In the genomic region with DNA sequence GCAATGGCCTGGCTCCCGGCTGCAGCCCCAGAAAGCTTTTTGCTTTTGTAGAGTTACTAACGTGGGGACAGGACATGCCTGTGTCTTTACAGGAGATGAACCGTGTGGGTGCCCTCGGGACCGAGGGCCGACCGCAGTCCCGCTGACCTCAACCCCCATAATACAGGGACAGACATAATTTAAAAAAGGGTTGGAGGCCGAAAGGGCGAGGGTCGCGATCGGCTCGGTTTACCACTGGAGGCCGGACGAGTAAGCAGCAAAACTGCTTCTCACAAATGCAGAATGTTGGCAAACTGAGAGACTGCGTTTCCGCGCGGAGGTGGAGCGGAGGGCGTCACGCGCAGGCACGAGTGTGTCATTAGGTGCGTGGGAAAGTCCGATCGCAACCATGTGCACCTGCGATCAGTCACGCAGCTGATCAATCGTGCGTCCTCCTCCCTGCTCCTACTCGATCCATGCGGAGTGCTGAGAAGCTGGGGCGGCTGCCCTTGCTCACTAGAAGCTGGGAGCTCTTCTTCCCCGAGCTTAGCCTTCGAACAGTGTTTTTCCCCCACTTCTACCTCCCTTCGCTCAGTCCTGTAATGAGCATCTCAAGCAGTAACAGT, we compare ENCODE assay signal across 8 cellular contexts. TPM values are rescaled to one million over a fixed set of nuclear protein-coding genes. Genes with fewer than 3 reads are reported as not detected.
"Had no signal": no experiment of that assay in that cellular context is flagged by ENCODE, and none has a peak within 500 bp of the region (broad histone marks: within the 10 kb centered on the region; RNA-seq: fewer than 3 reads in every experiment).

No MANE protein-coding gene starts in this region.

RNA-seq across cellular contexts. Expression of gene OR2T2, which starts 11.5 kb away (rescaled TPM):
- total RNA-seq: LHCN-M2, MCF 10A, NCI-H460, OCI-LY7, PC-9, Right ventricle myocardium superior, RPMI7951, SJSA1 had no signal

RNA-seq across cellular contexts. Expression of gene OR2T1, which starts 31.1 kb away (rescaled TPM):
- total RNA-seq: LHCN-M2, MCF 10A, NCI-H460, OCI-LY7, PC-9, Right ventricle myocardium superior, RPMI7951, SJSA1 had no signal

RNA-seq across cellular contexts. Expression of gene OR2T3, which starts 39.2 kb away (rescaled TPM):
- total RNA-seq: LHCN-M2, MCF 10A, NCI-H460, OCI-LY7, PC-9, Right ventricle myocardium superior, RPMI7951, SJSA1 had no signal

RNA-seq across cellular contexts. Expression of gene OR2T5, which starts 54.5 kb away (rescaled TPM):
- total RNA-seq: LHCN-M2, MCF 10A, NCI-H460, OCI-LY7, PC-9, Right ventricle myocardium superior, RPMI7951, SJSA1 had no signal

RNA-seq across cellular contexts. Expression of gene OR2T6, which starts 58.4 kb away (rescaled TPM):
- total RNA-seq: LHCN-M2, MCF 10A, NCI-H460, OCI-LY7, PC-9, Right ventricle myocardium superior, RPMI7951, SJSA1 had no signal
